Comparison of ENCODE assay signal across 9 cellular contexts in the genomic region with DNA sequence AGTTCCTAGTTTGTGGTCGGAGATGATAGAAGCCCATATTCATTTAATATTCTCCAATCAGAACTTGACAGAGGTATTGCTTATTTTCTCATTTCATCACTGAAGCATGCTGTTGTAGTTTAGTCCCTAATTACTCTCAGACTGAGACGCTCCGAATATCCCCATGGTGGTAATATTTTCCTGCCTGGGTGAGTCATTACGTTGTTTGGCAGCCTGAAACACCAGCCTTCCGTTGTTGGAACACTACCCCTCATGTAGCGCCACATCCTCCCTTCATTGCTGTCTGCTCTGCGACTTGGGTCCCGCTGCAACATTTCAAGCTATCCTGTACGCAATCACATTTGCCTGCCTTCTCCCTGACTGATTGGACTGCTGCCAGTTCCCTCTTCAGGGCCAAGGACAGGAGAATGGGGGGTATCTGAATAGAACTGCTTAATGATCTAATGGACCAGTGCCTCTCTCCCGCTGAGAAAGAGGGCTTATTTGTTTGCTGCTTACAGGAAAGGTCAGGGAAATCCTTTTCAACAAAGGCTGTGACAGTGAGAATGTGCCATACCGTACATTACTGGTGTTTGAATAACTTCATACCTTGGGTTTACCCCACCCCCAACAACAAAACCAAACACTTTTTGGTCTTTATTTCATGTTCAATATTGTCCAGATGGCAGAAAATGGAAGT.
DNase-seq lines count a peak whose midpoint lies in the region; ATAC-seq and TF ChIP-seq lines count a peak whose summit lies in the region.
"Had no signal": no experiment of that assay in that cellular context is flagged by ENCODE, and none has a peak within 500 bp of the region (broad histone marks: within the 10 kb centered on the region; RNA-seq: fewer than 3 reads in every experiment).

No MANE protein-coding gene starts in this region.

- ATAC-seq in HG02763 (IDR thresholded peaks at IDR 0.05; ENCODE audit: unreplicated experiment): no peak
- no peak for ATAC-seq in GM18519 (IDR thresholded peaks at IDR 0.05; ENCODE audit: low FRiP score, unreplicated experiment)
- ATAC-seq: activated CD4-positive, CD25-positive, alpha-beta regulatory T cell treated with anti-CD3 and anti-CD28 coated beads, Interleukin-2, amount 50 U/mL, for 24 hours had no signal

- TF ChIP-seq CTCF in choroid plexus epithelial cell (conservative IDR thresholded peaks at IDR 0.05; ENCODE audit: low read depth, low read length): no peak

- H3K4me3 ChIP-seq in choroid plexus epithelial cell (ENCODE audit: low read depth, low read length): no peak overlapping the region

- DNase-seq in C1 segment of cervical spinal cord (lab: John Stamatoyannopoulos, UW) (peak in 9 of 14 donors; percentile 15 to 62 (median 27)), NCI-H2081 (lab: John Stamatoyannopoulos, UW) (peak; percentile 39 to 78), choroid plexus epithelial cell (ENCODE audit: low read depth) (peak; percentile 9), mucosa of gallbladder (ENCODE audit: low spot score) (peak; percentile 13)
- DNase-seq in activated CD4-positive, alpha-beta T cell treated with anti-CD3 and anti-CD28 coated beads, Interleukin-2, amount 50 U/mL, for 4 hours: no peak
- DNase-seq in stimulated activated CD4-positive, alpha-beta T cell treated with anti-CD3 and anti-CD28 coated beads, Interleukin-2, amount 100 ng/mL, for 48 hours: no peak

Comparison
In these comparisons a context has a peak if more than half of its experiments do, and no peak if none do; other contexts are left out.
1. DNase-seq: peak in C1 segment of cervical spinal cord (9 of 14), NCI-H2081 (2 of 2), choroid plexus epithelial cell (single experiment) and mucosa of gallbladder (single experiment); none in activated CD4-positive, alpha-beta T cell treated with anti-CD3 and anti-CD28 coated beads, Interleukin-2, amount 50 U/mL, for 4 hours (0 of 2) and stimulated activated CD4-positive, alpha-beta T cell treated with anti-CD3 and anti-CD28 coated beads, Interleukin-2, amount 100 ng/mL, for 48 hours (0 of 2).